In the genomic region with DNA sequence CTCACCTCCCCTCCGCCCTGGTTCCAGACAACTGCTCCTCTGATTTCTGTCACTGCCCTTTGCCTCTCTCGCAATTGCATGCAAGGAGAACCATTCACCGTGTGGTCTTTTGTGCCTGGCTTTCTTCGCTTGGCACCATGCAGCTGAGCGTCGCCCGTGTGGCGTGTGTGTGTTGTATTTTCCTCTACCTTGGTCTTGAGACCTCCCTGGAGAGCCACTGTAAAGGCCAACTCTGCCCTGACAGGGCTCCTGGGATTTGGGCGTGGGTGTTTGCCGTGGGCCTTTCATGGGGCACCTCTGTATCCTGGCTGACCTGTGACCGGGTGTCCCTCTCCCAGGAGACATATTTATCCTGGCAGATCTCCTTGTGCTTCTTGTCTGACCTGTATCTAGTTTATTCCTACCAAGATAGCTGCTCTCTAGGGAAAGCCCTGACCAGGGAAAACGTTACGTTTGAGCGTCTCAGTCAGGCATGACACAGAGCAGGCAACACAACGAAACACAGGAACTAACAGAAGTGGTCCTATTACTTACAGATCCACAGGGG, we compare ENCODE assay signal across 10 cellular contexts. TPM values are rescaled to one million over a fixed set of nuclear protein-coding genes. Genes with fewer than 3 reads are reported as not detected.
DNase-seq lines count a peak whose midpoint lies in the region; ATAC-seq and TF ChIP-seq lines count a peak whose summit lies in the region.
"Had no signal": no experiment of that assay in that cellular context is flagged by ENCODE, and none has a peak within 500 bp of the region (broad histone marks: within the 10 kb centered on the region; RNA-seq: fewer than 3 reads in every experiment).

No MANE protein-coding gene starts in this region.

- DNase-seq in DMS53 (lab: John Stamatoyannopoulos, UW) (peak; percentile 16), DMS53 treated with DMSO at 0.1 percent for 48 hours (lab: John Stamatoyannopoulos, UW; ENCODE audit: unreplicated experiment) (no peak), GM13977 (ENCODE audit: low spot score) (peak; percentile 24), right cardiac atrium (no peak), NCI-H2196 (lab: John Stamatoyannopoulos, UW; ENCODE audit: unreplicated experiment) (no peak), CD1c-positive myeloid dendritic cell (ENCODE audit: extremely low spot score) (no peak)
- no peak for DNase-seq in naive thymus-derived CD4-positive, alpha-beta T cell

- CTCF ChIA-PET in naive thymus-derived CD4-positive, alpha-beta T cell (lab: Charles Lee) = interaction anchor here (0.8 to 1.5 kb wide), 5 partner anchors 29 to 135 kb away, joined by 3 to 16 read pairs (median 4); no protein-coding TSS in a partner anchor

- in situ Hi-C loops in GM13977 (cut with MboI; ENCODE audit: low pct_unique_long_range_greater_than_20kb, low sequenced_read_pairs, unreplicated experiment) = loop anchor here (10.0 kb wide), 1 partner anchor 136 kb away; no protein-coding TSS in a partner anchor

- H3K36me3 Mint-ChIP-seq in activated naive CD8-positive, alpha-beta T cell = no peaks in the 10 kb centered on the region
- H3K36me3 Mint-ChIP-seq in naive thymus-derived CD4-positive, alpha-beta T cell = peaks cover 0 to 11% (median 0%) of the 10 kb centered on the region in 5 donors

- H3K36me3 ChIP-seq in naive thymus-derived CD4-positive, alpha-beta T cell (ENCODE audit: control insufficient read depth in 2 of 3, insufficient read depth in 3 of 3, low read length in 3 of 3) = no peaks in the 10 kb centered on the region
- H3K36me3 ChIP-seq: thyroid gland had no signal

- H3K4me3 Mint-ChIP-seq in activated naive CD8-positive, alpha-beta T cell = peak overlapping the region; percentile 80
- peak overlapping the region; percentile 63 to 88 (median 82) for H3K4me3 Mint-ChIP-seq in naive thymus-derived CD4-positive, alpha-beta T cell

- H3K9me3 ChIP-seq in naive thymus-derived CD4-positive, alpha-beta T cell (ENCODE audit: control insufficient read depth in 2 of 3, low read length in 3 of 3) = no peaks in the 10 kb centered on the region
- no peaks in the 10 kb centered on the region for H3K9me3 ChIP-seq in right cardiac atrium (ENCODE audit: control insufficient read depth, low read length)
- H3K9me3 ChIP-seq: HAP-1, thyroid gland had no signal

- no peak overlapping the region for H3K4me3 ChIP-seq in naive thymus-derived CD4-positive, alpha-beta T cell (ENCODE audit: low read length)
- H3K4me3 ChIP-seq in right cardiac atrium (ENCODE audit: low read length) = no peak overlapping the region
- H3K4me3 ChIP-seq: HAP-1, thyroid gland had no signal

- no peaks in the 10 kb centered on the region for H3K4me1 ChIP-seq in naive thymus-derived CD4-positive, alpha-beta T cell (ENCODE audit: control insufficient read depth in 2 of 2, insufficient read depth in 2 of 2, low read length in 2 of 2)
- H3K4me1 ChIP-seq in right cardiac atrium (ENCODE audit: control insufficient read depth, insufficient read depth, low read length) = no peaks in the 10 kb centered on the region

- no peak overlapping the region for H3K27ac ChIP-seq in naive thymus-derived CD4-positive, alpha-beta T cell (ENCODE audit: low read depth, low read length)
- no peak overlapping the region for H3K27ac ChIP-seq in right cardiac atrium (ENCODE audit: low read length)
- H3K27ac ChIP-seq: thyroid gland had no signal

- peak overlapping the region; percentile 54 for H3K27ac Mint-ChIP-seq in activated naive CD8-positive, alpha-beta T cell
- peak overlapping the region in 3 of 9 donors; percentile 32 to 53 (median 44) for H3K27ac Mint-ChIP-seq in naive thymus-derived CD4-positive, alpha-beta T cell

- H3K4me1 Mint-ChIP-seq in activated naive CD8-positive, alpha-beta T cell (ENCODE audit: low read depth) = peaks cover 5% of the 10 kb centered on the region
- H3K4me1 Mint-ChIP-seq in naive thymus-derived CD4-positive, alpha-beta T cell = peaks cover 0 to 14% (median 6%) of the 10 kb centered on the region in 7 donors

- POLR2A ChIA-PET in naive thymus-derived CD4-positive, alpha-beta T cell (lab: Charles Lee) = interaction anchor here (1.7 kb wide), 1 partner anchor 28 kb away, joined by 9 read pairs; the partner anchor contains the start of gene NCBP2

- H3K27me3 ChIP-seq in naive thymus-derived CD4-positive, alpha-beta T cell (ENCODE audit: control insufficient read depth in 2 of 2, insufficient read depth in 2 of 2, low read length in 2 of 2) = no peaks in the 10 kb centered on the region
- H3K27me3 ChIP-seq in right cardiac atrium (ENCODE audit: control insufficient read depth, insufficient read depth) = no peaks in the 10 kb centered on the region
- H3K27me3 ChIP-seq: thyroid gland had no signal

- H3K27me3 Mint-ChIP-seq in activated naive CD8-positive, alpha-beta T cell = peaks cover 9% of the 10 kb centered on the region
- H3K27me3 Mint-ChIP-seq in naive thymus-derived CD4-positive, alpha-beta T cell = peaks cover 0 to 12% (median 4%) of the 10 kb centered on the region in 5 donors

- 88% methylated on average over 15 of the region's 15 CpGs for WGBS in right cardiac atrium

- ATAC-seq in naive thymus-derived CD4-positive, alpha-beta T cell = no peak
- ATAC-seq in right cardiac atrium = no peak

- no peak for TF ChIP-seq CTCF in GM13977 (IDR thresholded peaks at IDR 0.05; ENCODE audit: extremely low read depth, insufficient read depth, missing control alignments)

- intact Hi-C loops in naive thymus-derived CD4-positive, alpha-beta T cell (cut with micrococcal nuclease) = loop anchor here (1.0 to 5.0 kb wide), 3 partner anchors 32 to 433 kb away; no protein-coding TSS in a partner anchor
- intact Hi-C loops in right cardiac atrium (cut with DNase I) = no loop called here

- no peaks in the 10 kb centered on the region for H3K9me3 Mint-ChIP-seq in activated naive CD8-positive, alpha-beta T cell (ENCODE audit: low read depth)
- no peaks in the 10 kb centered on the region for H3K9me3 Mint-ChIP-seq in naive thymus-derived CD4-positive, alpha-beta T cell

RNA-seq across cellular contexts. Expression of gene PIGZ, which starts 2.0 kb away (rescaled TPM):
- 1 to 10 TPM in 2 of 5 experiments, under 1 TPM in 2, not detected in 1; 0.22 to 2.7 (median 1.6) TPM for total RNA-seq in naive thymus-derived CD4-positive, alpha-beta T cell
- polyA plus RNA-seq in naive thymus-derived CD4-positive, alpha-beta T cell = under 1 TPM; 0.20 to 0.65 TPM
- total RNA-seq in right cardiac atrium = 1 to 10 TPM; 3.4 to 5.2 (median 4.3) TPM
- 3.6 TPM for polyA plus RNA-seq in right cardiac atrium

RNA-seq across cellular contexts. Expression of gene NCBP2, which starts 28.3 kb away (rescaled TPM):
- total RNA-seq in naive thymus-derived CD4-positive, alpha-beta T cell = 10 to 100 TPM; 42.9 to 77.3 (median 67.5) TPM
- polyA plus RNA-seq in naive thymus-derived CD4-positive, alpha-beta T cell = 10 to 100 TPM; 74.3 to 96.9 TPM
- total RNA-seq in right cardiac atrium = 10 to 100 TPM; 35.5 to 43.4 (median 37.0) TPM
- polyA plus RNA-seq in right cardiac atrium = 30.9 TPM

RNA-seq across cellular contexts. Expression of gene MELTF, which starts 59.0 kb away (rescaled TPM):
- total RNA-seq in naive thymus-derived CD4-positive, alpha-beta T cell = 1 to 10 TPM in 3 of 5 experiments, under 1 TPM in 2; 0.51 to 7.6 (median 2.7) TPM
- polyA plus RNA-seq in naive thymus-derived CD4-positive, alpha-beta T cell = under 1 TPM in 1 of 2 donors, not detected in 1; 0.09 TPM
- total RNA-seq in right cardiac atrium = 1 to 10 TPM; 1.2 to 6.5 (median 2.9) TPM
- 2.4 TPM for polyA plus RNA-seq in right cardiac atrium

Comparison
In these comparisons a context has a peak if more than half of its experiments do, and no peak if none do; other contexts are left out.
1. DNase-seq: peak in DMS53 (single experiment) and GM13977 (single experiment); none in DMS53 treated with DMSO at 0.1 percent for 48 hours (single experiment), naive thymus-derived CD4-positive, alpha-beta T cell (0 of 9), right cardiac atrium (0 of 3), NCI-H2196 (single experiment) and CD1c-positive myeloid dendritic cell (single experiment).
2. intact Hi-C loops: an anchor here in naive thymus-derived CD4-positive, alpha-beta T cell (1.0 to 5.0 kb wide); none called in right cardiac atrium.